In the genomic region with DNA sequence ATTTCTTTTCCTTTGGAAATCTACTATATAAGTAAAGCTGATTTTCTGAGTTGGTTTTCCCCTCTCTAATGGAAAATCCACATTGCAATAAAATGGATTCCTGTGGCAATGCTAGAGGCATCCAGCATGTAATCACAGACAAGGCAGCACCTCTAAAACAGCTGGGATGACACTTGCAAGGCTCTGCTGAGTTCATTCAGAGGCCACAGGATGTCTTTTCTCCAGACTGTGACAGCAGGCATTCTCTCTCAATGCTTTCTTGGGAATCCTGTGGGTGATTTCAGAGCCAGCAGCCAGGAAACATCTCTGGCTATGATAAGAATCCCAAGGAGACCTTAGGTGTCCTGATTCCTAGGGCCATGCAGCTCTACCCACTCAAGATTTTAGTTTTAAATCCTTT, we compare ENCODE assay signal across 2 cellular contexts.
TF ChIP-seq lines count a peak whose summit lies in the region.

No MANE protein-coding gene starts in this region.

TF ChIP-seq in GM23338, 12 proteins besides CTCF, POLR2A, EP300 and RAD21 (continued from another document):
- no peak for TF ChIP-seq ZNF114 (CRISPR knock-in tag; IDR thresholded peaks at IDR 0.05)
- TF ChIP-seq STAT1 (IDR thresholded peaks at IDR 0.05; ENCODE audit: unreplicated experiment): no peak
- TF ChIP-seq, protein P1, sequence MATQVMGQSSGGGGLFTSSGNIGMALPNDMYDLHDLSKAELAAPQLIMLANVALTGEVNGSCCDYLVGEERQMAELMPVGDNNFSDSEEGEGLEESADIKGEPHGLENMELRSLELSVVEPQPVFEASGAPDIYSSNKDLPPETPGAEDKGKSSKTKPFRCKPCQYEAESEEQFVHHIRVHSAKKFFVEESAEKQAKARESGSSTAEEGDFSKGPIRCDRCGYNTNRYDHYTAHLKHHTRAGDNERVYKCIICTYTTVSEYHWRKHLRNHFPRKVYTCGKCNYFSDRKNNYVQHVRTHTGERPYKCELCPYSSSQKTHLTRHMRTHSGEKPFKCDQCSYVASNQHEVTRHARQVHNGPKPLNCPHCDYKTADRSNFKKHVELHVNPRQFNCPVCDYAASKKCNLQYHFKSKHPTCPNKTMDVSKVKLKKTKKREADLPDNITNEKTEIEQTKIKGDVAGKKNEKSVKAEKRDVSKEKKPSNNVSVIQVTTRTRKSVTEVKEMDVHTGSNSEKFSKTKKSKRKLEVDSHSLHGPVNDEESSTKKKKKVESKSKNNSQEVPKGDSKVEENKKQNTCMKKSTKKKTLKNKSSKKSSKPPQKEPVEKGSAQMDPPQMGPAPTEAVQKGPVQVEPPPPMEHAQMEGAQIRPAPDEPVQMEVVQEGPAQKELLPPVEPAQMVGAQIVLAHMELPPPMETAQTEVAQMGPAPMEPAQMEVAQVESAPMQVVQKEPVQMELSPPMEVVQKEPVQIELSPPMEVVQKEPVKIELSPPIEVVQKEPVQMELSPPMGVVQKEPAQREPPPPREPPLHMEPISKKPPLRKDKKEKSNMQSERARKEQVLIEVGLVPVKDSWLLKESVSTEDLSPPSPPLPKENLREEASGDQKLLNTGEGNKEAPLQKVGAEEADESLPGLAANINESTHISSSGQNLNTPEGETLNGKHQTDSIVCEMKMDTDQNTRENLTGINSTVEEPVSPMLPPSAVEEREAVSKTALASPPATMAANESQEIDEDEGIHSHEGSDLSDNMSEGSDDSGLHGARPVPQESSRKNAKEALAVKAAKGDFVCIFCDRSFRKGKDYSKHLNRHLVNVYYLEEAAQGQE (IDR thresholded peaks at IDR 0.05; ENCODE audit: unreplicated experiment): no peak
- no peak for TF ChIP-seq EZH2 (IDR thresholded peaks at IDR 0.05; ENCODE audit: low read depth, unreplicated experiment)
- TF ChIP-seq, protein P2, sequence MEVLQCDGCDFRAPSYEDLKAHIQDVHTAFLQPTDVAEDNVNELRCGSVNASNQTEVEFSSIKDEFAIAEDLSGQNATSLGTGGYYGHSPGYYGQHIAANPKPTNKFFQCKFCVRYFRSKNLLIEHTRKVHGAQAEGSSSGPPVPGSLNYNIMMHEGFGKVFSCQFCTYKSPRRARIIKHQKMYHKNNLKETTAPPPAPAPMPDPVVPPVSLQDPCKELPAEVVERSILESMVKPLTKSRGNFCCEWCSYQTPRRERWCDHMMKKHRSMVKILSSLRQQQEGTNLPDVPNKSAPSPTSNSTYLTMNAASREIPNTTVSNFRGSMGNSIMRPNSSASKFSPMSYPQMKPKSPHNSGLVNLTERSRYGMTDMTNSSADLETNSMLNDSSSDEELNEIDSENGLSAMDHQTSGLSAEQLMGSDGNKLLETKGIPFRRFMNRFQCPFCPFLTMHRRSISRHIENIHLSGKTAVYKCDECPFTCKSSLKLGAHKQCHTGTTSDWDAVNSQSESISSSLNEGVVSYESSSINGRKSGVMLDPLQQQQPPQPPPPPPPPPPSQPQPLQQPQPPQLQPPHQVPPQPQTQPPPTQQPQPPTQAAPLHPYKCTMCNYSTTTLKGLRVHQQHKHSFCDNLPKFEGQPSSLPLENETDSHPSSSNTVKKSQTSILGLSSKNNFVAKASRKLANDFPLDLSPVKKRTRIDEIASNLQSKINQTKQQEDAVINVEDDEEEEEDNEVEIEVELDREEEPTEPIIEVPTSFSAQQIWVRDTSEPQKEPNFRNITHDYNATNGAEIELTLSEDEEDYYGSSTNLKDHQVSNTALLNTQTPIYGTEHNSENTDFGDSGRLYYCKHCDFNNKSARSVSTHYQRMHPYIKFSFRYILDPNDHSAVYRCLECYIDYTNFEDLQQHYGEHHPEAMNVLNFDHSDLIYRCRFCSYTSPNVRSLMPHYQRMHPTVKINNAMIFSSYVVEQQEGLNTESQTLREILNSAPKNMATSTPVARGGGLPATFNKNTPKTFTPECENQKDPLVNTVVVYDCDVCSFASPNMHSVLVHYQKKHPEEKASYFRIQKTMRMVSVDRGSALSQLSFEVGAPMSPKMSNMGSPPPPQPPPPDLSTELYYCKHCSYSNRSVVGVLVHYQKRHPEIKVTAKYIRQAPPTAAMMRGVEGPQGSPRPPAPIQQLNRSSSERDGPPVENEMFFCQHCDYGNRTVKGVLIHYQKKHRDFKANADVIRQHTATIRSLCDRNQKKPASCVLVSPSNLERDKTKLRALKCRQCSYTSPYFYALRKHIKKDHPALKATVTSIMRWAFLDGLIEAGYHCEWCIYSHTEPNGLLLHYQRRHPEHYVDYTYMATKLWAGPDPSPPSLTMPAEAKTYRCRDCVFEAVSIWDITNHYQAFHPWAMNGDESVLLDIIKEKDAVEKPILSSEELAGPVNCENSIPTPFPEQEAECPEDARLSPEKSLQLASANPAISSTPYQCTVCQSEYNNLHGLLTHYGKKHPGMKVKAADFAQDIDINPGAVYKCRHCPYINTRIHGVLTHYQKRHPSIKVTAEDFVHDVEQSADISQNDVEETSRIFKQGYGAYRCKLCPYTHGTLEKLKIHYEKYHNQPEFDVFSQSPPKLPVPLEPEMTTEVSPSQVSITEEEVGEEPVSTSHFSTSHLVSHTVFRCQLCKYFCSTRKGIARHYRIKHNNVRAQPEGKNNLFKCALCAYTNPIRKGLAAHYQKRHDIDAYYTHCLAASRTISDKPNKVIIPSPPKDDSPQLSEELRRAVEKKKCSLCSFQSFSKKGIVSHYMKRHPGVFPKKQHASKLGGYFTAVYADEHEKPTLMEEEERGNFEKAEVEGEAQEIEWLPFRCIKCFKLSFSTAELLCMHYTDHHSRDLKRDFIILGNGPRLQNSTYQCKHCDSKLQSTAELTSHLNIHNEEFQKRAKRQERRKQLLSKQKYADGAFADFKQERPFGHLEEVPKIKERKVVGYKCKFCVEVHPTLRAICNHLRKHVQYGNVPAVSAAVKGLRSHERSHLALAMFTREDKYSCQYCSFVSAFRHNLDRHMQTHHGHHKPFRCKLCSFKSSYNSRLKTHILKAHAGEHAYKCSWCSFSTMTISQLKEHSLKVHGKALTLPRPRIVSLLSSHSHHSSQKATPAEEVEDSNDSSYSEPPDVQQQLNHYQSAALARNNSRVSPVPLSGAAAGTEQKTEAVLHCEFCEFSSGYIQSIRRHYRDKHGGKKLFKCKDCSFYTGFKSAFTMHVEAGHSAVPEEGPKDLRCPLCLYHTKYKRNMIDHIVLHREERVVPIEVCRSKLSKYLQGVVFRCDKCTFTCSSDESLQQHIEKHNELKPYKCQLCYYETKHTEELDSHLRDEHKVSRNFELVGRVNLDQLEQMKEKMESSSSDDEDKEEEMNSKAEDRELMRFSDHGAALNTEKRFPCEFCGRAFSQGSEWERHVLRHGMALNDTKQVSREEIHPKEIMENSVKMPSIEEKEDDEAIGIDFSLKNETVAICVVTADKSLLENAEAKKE (CRISPR knock-in tag; IDR thresholded peaks at IDR 0.05): no peak
- TF ChIP-seq, protein P3, sequence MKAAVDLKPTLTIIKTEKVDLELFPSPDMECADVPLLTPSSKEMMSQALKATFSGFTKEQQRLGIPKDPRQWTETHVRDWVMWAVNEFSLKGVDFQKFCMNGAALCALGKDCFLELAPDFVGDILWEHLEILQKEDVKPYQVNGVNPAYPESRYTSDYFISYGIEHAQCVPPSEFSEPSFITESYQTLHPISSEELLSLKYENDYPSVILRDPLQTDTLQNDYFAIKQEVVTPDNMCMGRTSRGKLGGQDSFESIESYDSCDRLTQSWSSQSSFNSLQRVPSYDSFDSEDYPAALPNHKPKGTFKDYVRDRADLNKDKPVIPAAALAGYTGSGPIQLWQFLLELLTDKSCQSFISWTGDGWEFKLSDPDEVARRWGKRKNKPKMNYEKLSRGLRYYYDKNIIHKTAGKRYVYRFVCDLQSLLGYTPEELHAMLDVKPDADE (IDR thresholded peaks at IDR 0.05): no peak
- TF ChIP-seq NANOG (IDR thresholded peaks at IDR 0.05; ENCODE audit: borderline replicate concordance): no peak
- TF ChIP-seq ZNF331 (CRISPR knock-in tag; IDR thresholded peaks at IDR 0.05; ENCODE audit: low read depth): no peak

TF ChIP-seq in HEK293T, 16 proteins besides CTCF, POLR2A, EP300 and RAD21 (continued from another document):
- TF ChIP-seq FOXM1 (IDR thresholded peaks at IDR 0.05; ENCODE audit: borderline replicate concordance): no peak
- no peak for TF ChIP-seq CTBP1 (IDR thresholded peaks at IDR 0.05; ENCODE audit: borderline replicate concordance)
- TF ChIP-seq SP1 (IDR thresholded peaks at IDR 0.05): no peak
- TF ChIP-seq, protein P4, sequence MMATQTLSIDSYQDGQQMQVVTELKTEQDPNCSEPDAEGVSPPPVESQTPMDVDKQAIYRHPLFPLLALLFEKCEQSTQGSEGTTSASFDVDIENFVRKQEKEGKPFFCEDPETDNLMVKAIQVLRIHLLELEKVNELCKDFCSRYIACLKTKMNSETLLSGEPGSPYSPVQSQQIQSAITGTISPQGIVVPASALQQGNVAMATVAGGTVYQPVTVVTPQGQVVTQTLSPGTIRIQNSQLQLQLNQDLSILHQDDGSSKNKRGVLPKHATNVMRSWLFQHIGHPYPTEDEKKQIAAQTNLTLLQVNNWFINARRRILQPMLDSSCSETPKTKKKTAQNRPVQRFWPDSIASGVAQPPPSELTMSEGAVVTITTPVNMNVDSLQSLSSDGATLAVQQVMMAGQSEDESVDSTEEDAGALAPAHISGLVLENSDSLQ (IDR thresholded peaks at IDR 0.05): no peak
- no peak for TF ChIP-seq ZNF384 (IDR thresholded peaks at IDR 0.05)
